In genomic region chr14:62528296-62528695, GRCh38 we compare ENCODE assay signal across 26 cellular contexts.
"Had no signal": no experiment of that assay in that cellular context is flagged by ENCODE, and none has a peak within 500 bp of the region (broad histone marks: within the 10 kb centered on the region; RNA-seq: fewer than 3 reads in every experiment).

No MANE protein-coding gene starts in this region.

- H3K4me3 Mint-ChIP-seq: dendritic cell treated with granulocyte-macrophage colony-stimulating factor and Interleukin-4, amounts not matched to agents 40 ng/mL and 50 ng/mL, for 4 days; endodermal cell; memory B cell; mesothelial cell of epicardium; naive B cell; nephron; neural progenitor cell; stimulated activated memory B cell treated with anti-CD40 and anti-IgM and Interleukin-4, amounts not matched to agents 10 μg/mL and 1 μg/mL and 100 μg/mL, for 72 hours; type B pancreatic cell had no signal

- H3K27me3 Mint-ChIP-seq: dendritic cell treated with granulocyte-macrophage colony-stimulating factor and Interleukin-4, amounts not matched to agents 40 ng/mL and 50 ng/mL, for 4 days; memory B cell; naive B cell; progenitor cell of endocrine pancreas; stimulated activated memory B cell treated with anti-CD40 and anti-IgM and Interleukin-4, amounts not matched to agents 10 μg/mL and 1 μg/mL and 100 μg/mL, for 72 hours; type B pancreatic cell had no signal

- H2AFZ ChIP-seq: neural progenitor cell, parathyroid adenoma had no signal

- DNase-seq: colonic mucosa; effector CD8-positive, alpha-beta T cell; endodermal cell; gastrocnemius medialis; head of caudate nucleus; left ventricle myocardium superior; lower lobe of right lung; mucosa of descending colon; naive B cell; stimulated activated CD4-positive, alpha-beta T cell treated with anti-CD3 and anti-CD28 coated beads, Interleukin-2, amount 100 ng/mL, for 24 hours; stimulated activated CD4-positive, alpha-beta T cell treated with anti-CD3 and anti-CD28 coated beads, Interleukin-4, amount 100 ng/mL, for 4 hours; stimulated activated naive CD8-positive, alpha-beta T cell treated with anti-CD3 and anti-CD28 coated beads, Interleukin-15, Interleukin-2, amounts not matched to agents 100 U/mL and 50 U/mL, for 24 hours; substantia nigra; testis; tibial artery had no signal

- H3K27ac Mint-ChIP-seq: dendritic cell treated with granulocyte-macrophage colony-stimulating factor and Interleukin-4, amounts not matched to agents 40 ng/mL and 50 ng/mL, for 4 days; endodermal cell; memory B cell; mesothelial cell of epicardium; naive B cell; nephron; neural progenitor cell; progenitor cell of endocrine pancreas; stimulated activated memory B cell treated with anti-CD40 and anti-IgM and Interleukin-4, amounts not matched to agents 10 μg/mL and 1 μg/mL and 100 μg/mL, for 72 hours; type B pancreatic cell had no signal

- H3K36me3 Mint-ChIP-seq: memory B cell; mesothelial cell of epicardium; naive B cell; neural progenitor cell; stimulated activated memory B cell treated with anti-CD40 and anti-IgM and Interleukin-4, amounts not matched to agents 10 μg/mL and 1 μg/mL and 100 μg/mL, for 72 hours; type B pancreatic cell had no signal

- H3K4me2 ChIP-seq: neural progenitor cell had no signal

- H3K4me1 Mint-ChIP-seq: endodermal cell; memory B cell; mesothelial cell of epicardium; naive B cell; nephron; neural progenitor cell; stimulated activated memory B cell treated with anti-CD40 and anti-IgM and Interleukin-4, amounts not matched to agents 10 μg/mL and 1 μg/mL and 100 μg/mL, for 72 hours had no signal

- H3K27ac ChIP-seq: colonic mucosa, esophagus muscularis mucosa, gastrocnemius medialis, lower lobe of right lung, neural progenitor cell, parathyroid adenoma, testis, tibial artery had no signal

- H3K9me3 ChIP-seq: colonic mucosa, esophagus muscularis mucosa, gastrocnemius medialis, lower lobe of right lung, testis had no signal

- H3K36me3 ChIP-seq: colonic mucosa, esophagus muscularis mucosa, gastrocnemius medialis, lower lobe of right lung, neural progenitor cell, tibial artery had no signal

- H3K4me3 ChIP-seq: colonic mucosa, esophagus muscularis mucosa, gastrocnemius medialis, lower lobe of right lung, mucosa of descending colon, neural progenitor cell, testis, tibial artery had no signal

- H3K9me3 Mint-ChIP-seq: type B pancreatic cell had no signal

- ATAC-seq: gastrocnemius medialis; left ventricle myocardium superior; lower lobe of right lung; mucosa of descending colon; sciatic nerve; stimulated activated memory B cell treated with anti-CD40 and anti-IgM and Interleukin-4, amounts not matched to agents 10 μg/mL and 1 μg/mL and 100 μg/mL, for 72 hours; stimulated activated naive CD8-positive, alpha-beta T cell treated with anti-CD3 and anti-CD28 coated beads, Interleukin-15, Interleukin-2, amounts not matched to agents 100 U/mL and 50 U/mL, for 24 hours had no signal

- H3K9ac ChIP-seq: neural progenitor cell, parathyroid adenoma had no signal

- H3K4me1 ChIP-seq: colonic mucosa, esophagus muscularis mucosa, gastrocnemius medialis, lower lobe of right lung, neural progenitor cell, parathyroid adenoma, testis, tibial artery had no signal

- H3K27me3 ChIP-seq: colonic mucosa, esophagus muscularis mucosa, gastrocnemius medialis, neural progenitor cell, testis, tibial artery had no signal
